In the genomic region with DNA sequence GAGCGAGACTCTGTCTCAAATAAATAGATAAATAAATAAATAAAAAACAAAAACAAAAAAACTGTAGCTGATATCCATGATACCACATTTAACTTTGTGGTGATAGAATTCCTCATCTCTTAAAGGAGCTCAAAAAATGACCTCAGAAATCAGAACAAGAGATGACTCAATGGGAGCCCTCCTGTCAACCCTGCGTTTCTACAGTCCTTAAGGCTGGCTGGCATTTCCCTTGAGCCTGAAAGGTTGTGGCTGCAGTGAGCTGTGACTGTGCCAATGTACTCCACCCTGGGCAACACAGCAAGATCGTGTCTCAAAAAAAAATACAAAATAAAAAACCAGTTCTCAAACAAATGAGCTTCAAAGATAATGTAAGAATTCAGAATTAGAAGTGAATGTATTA, we compare ENCODE assay signal across 24 cellular contexts. TPM values are rescaled to one million over a fixed set of nuclear protein-coding genes. Genes with fewer than 3 reads are reported as not detected.
A peak's percentile ranks its signal among the peaks of the same experiment; 100 is the strongest.
DNase-seq lines count a peak whose midpoint lies in the region; ATAC-seq and TF ChIP-seq lines count a peak whose summit lies in the region.
"Had no signal": no experiment of that assay in that cellular context is flagged by ENCODE, and none has a peak within 500 bp of the region (broad histone marks: within the 10 kb centered on the region; RNA-seq: fewer than 3 reads in every experiment).

No MANE protein-coding gene starts in this region.

- TF ChIP-seq CTCF in epithelial cell of proximal tubule (conservative IDR thresholded peaks at IDR 0.05; ENCODE audit: low read depth, low read length) (no peak), progenitor cell of endocrine pancreas (IDR thresholded peaks at IDR 0.05; ENCODE audit: unreplicated experiment) (no peak)

- H3K9me3 Mint-ChIP-seq in progenitor cell of endocrine pancreas (ENCODE audit: low read depth): peaks cover 7% of the 10 kb centered on the region
- H3K9me3 Mint-ChIP-seq in activated naive CD4-positive, alpha-beta T cell treated with anti-CD3 and anti-CD28 coated beads, Interleukin-2, amount 50 U/mL, for 72 hours: peaks cover 11 to 14% of the 10 kb centered on the region in 2 donors
- H3K9me3 Mint-ChIP-seq in activated CD4-positive, alpha-beta memory T cell treated with anti-CD3 and anti-CD28 coated beads, Interleukin-2, amount 10 ng/mL, durations not matched to agents 7 days and 5 days: peaks cover 14% of the 10 kb centered on the region

- no peak overlapping the region for H3K4me3 Mint-ChIP-seq in progenitor cell of endocrine pancreas (ENCODE audit: low read depth)
- no peak overlapping the region for H3K4me3 Mint-ChIP-seq in activated CD4-positive, alpha-beta memory T cell treated with anti-CD3 and anti-CD28 coated beads, Interleukin-2, amount 10 ng/mL, durations not matched to agents 7 days and 5 days
- H3K4me3 Mint-ChIP-seq: CD14-positive monocyte; CD8-positive, alpha-beta memory T cell had no signal

- peak; percentile 49 for ATAC-seq in Right ventricle myocardium superior (ENCODE audit: poor library complexity)
- no peak for ATAC-seq in activated naive CD4-positive, alpha-beta T cell treated with anti-CD3 and anti-CD28 coated beads, Interleukin-2, amount 50 U/mL, for 72 hours
- ATAC-seq in SK-N-SH treated with all-trans-retinoic acid at 6 μM for 48 hours: no peak

- DNase-seq in Right ventricle myocardium superior: no peak
- no peak for DNase-seq in cardiac septum (ENCODE audit: low spot score)
- DNase-seq in Daoy (ENCODE audit: low read depth): peak; percentile 14
- peak; percentile 20 for DNase-seq in epithelial cell of proximal tubule (ENCODE audit: low read depth)
- DNase-seq in progenitor cell of endocrine pancreas (ENCODE audit: low spot score, unreplicated experiment): no peak
- DNase-seq in activated naive CD4-positive, alpha-beta T cell treated with anti-CD3 and anti-CD28 coated beads, Interleukin-2, amount 50 U/mL, for 72 hours (ENCODE audit: low spot score in 2 of 2): no peak
- no peak for DNase-seq in activated CD4-positive, alpha-beta memory T cell treated with anti-CD3 and anti-CD28 coated beads, Interleukin-2, amount 10 ng/mL, durations not matched to agents 7 days and 5 days
- DNase-seq: 8988T; BE2C; CD8-positive, alpha-beta memory T cell; NCI-H1092; NCI-H1417 treated with DMSO at 0.1 percent for 48 hours; NCI-H187; NCI-H2081 treated with DMSO at 0.1 percent for 48 hours; NCI-H345; NCI-H510A treated with DMSO at 0.1 percent for 48 hours; NCI-H82; NK-92 treated with Interleukin-12 subunit alpha and Interleukin-12 subunit beta, amount 100 ng/mL, for 24 hours; PC-9; RPMI8226; SHP77 treated with DMSO at 0.1 percent for 48 hours had no signal

- H3K4me1 Mint-ChIP-seq in progenitor cell of endocrine pancreas (ENCODE audit: low read depth): peaks cover 32% of the 10 kb centered on the region
- H3K4me1 Mint-ChIP-seq in activated CD4-positive, alpha-beta memory T cell treated with anti-CD3 and anti-CD28 coated beads, Interleukin-2, amount 10 ng/mL, durations not matched to agents 7 days and 5 days: no peaks in the 10 kb centered on the region
- H3K4me1 Mint-ChIP-seq: CD14-positive monocyte; CD8-positive, alpha-beta memory T cell had no signal

- H3K27me3 Mint-ChIP-seq in progenitor cell of endocrine pancreas: no peaks in the 10 kb centered on the region
- H3K27me3 Mint-ChIP-seq in activated CD4-positive, alpha-beta memory T cell treated with anti-CD3 and anti-CD28 coated beads, Interleukin-2, amount 10 ng/mL, durations not matched to agents 7 days and 5 days: no peaks in the 10 kb centered on the region

- intact Hi-C loops in Right ventricle myocardium superior (cut with DNase I): no loop called here
- intact Hi-C loops in cardiac septum (cut with DNase I): no loop called here

- CTCF ChIA-PET in activated CD4-positive, alpha-beta memory T cell treated with anti-CD3 and anti-CD28 coated beads, Interleukin-2, amount 10 ng/mL, durations not matched to agents 7 days and 5 days (lab: Charles Lee): no interaction called here

- H3K27ac Mint-ChIP-seq in progenitor cell of endocrine pancreas: peak overlapping the region; percentile 59
- H3K27ac Mint-ChIP-seq in activated naive CD4-positive, alpha-beta T cell treated with anti-CD3 and anti-CD28 coated beads, Interleukin-2, amount 50 U/mL, for 72 hours: no peak overlapping the region
- H3K27ac Mint-ChIP-seq in activated CD4-positive, alpha-beta memory T cell treated with anti-CD3 and anti-CD28 coated beads, Interleukin-2, amount 10 ng/mL, durations not matched to agents 7 days and 5 days: no peak overlapping the region
- H3K27ac Mint-ChIP-seq: CD8-positive, alpha-beta memory T cell had no signal

- POLR2A ChIA-PET in activated CD4-positive, alpha-beta memory T cell treated with anti-CD3 and anti-CD28 coated beads, Interleukin-2, amount 10 ng/mL, durations not matched to agents 7 days and 5 days (lab: Charles Lee): no interaction called here

- peaks cover 9% of the 10 kb centered on the region for H3K36me3 Mint-ChIP-seq in progenitor cell of endocrine pancreas (ENCODE audit: insufficient read depth)
- H3K36me3 Mint-ChIP-seq in activated naive CD4-positive, alpha-beta T cell treated with anti-CD3 and anti-CD28 coated beads, Interleukin-2, amount 50 U/mL, for 72 hours: peaks cover 0 to 4% of the 10 kb centered on the region in 2 donors
- no peaks in the 10 kb centered on the region for H3K36me3 Mint-ChIP-seq in activated CD4-positive, alpha-beta memory T cell treated with anti-CD3 and anti-CD28 coated beads, Interleukin-2, amount 10 ng/mL, durations not matched to agents 7 days and 5 days (ENCODE audit: low read depth)
- H3K36me3 Mint-ChIP-seq: CD14-positive monocyte; CD8-positive, alpha-beta memory T cell had no signal

- H3K4me3 ChIP-seq in epithelial cell of proximal tubule (ENCODE audit: low read depth, low read length): no peak overlapping the region
- H3K4me3 ChIP-seq: PC-9 had no signal

TF ChIP-seq in SK-N-SH treated with all-trans-retinoic acid at 6 μM for 48 hours, 23 proteins besides CTCF, POLR2A, EP300 and RAD21:
- TF ChIP-seq OSR1 (CRISPR knock-in tag; IDR thresholded peaks at IDR 0.05): no peak
- TF ChIP-seq RARB (CRISPR knock-in tag; IDR thresholded peaks at IDR 0.05): no peak
- TF ChIP-seq ESRRG (CRISPR knock-in tag; IDR thresholded peaks at IDR 0.05): no peak
- no peak for TF ChIP-seq CSDC2 (CRISPR knock-in tag; IDR thresholded peaks at IDR 0.05)
- TF ChIP-seq ZFP30 (CRISPR knock-in tag; IDR thresholded peaks at IDR 0.05): no peak
- TF ChIP-seq BACH2 (CRISPR knock-in tag; IDR thresholded peaks at IDR 0.05; ENCODE audit: borderline replicate concordance): no peak
- no peak for TF ChIP-seq ZNF70 (CRISPR knock-in tag; IDR thresholded peaks at IDR 0.05)
- TF ChIP-seq PPARA (CRISPR knock-in tag; IDR thresholded peaks at IDR 0.05; ENCODE audit: borderline replicate concordance): no peak
- TF ChIP-seq ARNTL (CRISPR knock-in tag; IDR thresholded peaks at IDR 0.05; ENCODE audit: borderline replicate concordance, low read depth): no peak
- TF ChIP-seq, protein P1, sequence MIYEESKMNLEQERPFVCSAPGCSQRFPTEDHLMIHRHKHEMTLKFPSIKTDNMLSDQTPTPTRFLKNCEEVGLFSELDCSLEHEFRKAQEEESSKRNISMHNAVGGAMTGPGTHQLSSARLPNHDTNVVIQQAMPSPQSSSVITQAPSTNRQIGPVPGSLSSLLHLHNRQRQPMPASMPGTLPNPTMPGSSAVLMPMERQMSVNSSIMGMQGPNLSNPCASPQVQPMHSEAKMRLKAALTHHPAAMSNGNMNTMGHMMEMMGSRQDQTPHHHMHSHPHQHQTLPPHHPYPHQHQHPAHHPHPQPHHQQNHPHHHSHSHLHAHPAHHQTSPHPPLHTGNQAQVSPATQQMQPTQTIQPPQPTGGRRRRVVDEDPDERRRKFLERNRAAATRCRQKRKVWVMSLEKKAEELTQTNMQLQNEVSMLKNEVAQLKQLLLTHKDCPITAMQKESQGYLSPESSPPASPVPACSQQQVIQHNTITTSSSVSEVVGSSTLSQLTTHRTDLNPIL (CRISPR knock-in tag; IDR thresholded peaks at IDR 0.05; ENCODE audit: low read depth): no peak
- TF ChIP-seq, protein P2, sequence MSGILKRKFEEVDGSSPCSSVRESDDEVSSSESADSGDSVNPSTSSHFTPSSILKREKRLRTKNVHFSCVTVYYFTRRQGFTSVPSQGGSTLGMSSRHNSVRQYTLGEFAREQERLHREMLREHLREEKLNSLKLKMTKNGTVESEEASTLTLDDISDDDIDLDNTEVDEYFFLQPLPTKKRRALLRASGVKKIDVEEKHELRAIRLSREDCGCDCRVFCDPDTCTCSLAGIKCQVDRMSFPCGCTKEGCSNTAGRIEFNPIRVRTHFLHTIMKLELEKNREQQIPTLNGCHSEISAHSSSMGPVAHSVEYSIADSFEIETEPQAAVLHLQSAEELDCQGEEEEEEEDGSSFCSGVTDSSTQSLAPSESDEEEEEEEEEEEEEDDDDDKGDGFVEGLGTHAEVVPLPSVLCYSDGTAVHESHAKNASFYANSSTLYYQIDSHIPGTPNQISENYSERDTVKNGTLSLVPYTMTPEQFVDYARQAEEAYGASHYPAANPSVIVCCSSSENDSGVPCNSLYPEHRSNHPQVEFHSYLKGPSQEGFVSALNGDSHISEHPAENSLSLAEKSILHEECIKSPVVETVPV (CRISPR knock-in tag; IDR thresholded peaks at IDR 0.05): no peak

RNA-seq across cellular contexts. Expression of a gene that starts 40.4 kb away (rescaled TPM):
- total RNA-seq in Right ventricle myocardium superior (8.7 TPM), cardiac septum (not detected), epithelial cell of proximal tubule (2.1 and 3.7 TPM in 2 replicates), progenitor cell of endocrine pancreas (38.9 and 43.2 TPM in 2 replicates)
- 0.06 and 0.09 TPM in 2 replicates for total RNA-seq in Daoy (2014; rRNA removed; shearing (Covaris generic))
- total RNA-seq in activated naive CD4-positive, alpha-beta T cell treated with anti-CD3 and anti-CD28 coated beads, Interleukin-2, amount 50 U/mL, for 72 hours: not detected
- not detected for total RNA-seq in activated CD4-positive, alpha-beta memory T cell treated with anti-CD3 and anti-CD28 coated beads, Interleukin-2, amount 10 ng/mL, durations not matched to agents 7 days and 5 days
- total RNA-seq: CD8-positive, alpha-beta memory T cell; G401 had no signal

Comparison
In these comparisons a context has a peak if more than half of its experiments do, and no peak if none do; other contexts are left out.
1. DNase-seq: peak in Daoy (single experiment) and epithelial cell of proximal tubule (single experiment); none in Right ventricle myocardium superior (single experiment), cardiac septum (single experiment), progenitor cell of endocrine pancreas (single experiment), activated naive CD4-positive, alpha-beta T cell treated with anti-CD3 and anti-CD28 coated beads, Interleukin-2, amount 50 U/mL, for 72 hours (0 of 2) and activated CD4-positive, alpha-beta memory T cell treated with anti-CD3 and anti-CD28 coated beads, Interleukin-2, amount 10 ng/mL, durations not matched to agents 7 days and 5 days (single experiment).